In the genomic region with DNA sequence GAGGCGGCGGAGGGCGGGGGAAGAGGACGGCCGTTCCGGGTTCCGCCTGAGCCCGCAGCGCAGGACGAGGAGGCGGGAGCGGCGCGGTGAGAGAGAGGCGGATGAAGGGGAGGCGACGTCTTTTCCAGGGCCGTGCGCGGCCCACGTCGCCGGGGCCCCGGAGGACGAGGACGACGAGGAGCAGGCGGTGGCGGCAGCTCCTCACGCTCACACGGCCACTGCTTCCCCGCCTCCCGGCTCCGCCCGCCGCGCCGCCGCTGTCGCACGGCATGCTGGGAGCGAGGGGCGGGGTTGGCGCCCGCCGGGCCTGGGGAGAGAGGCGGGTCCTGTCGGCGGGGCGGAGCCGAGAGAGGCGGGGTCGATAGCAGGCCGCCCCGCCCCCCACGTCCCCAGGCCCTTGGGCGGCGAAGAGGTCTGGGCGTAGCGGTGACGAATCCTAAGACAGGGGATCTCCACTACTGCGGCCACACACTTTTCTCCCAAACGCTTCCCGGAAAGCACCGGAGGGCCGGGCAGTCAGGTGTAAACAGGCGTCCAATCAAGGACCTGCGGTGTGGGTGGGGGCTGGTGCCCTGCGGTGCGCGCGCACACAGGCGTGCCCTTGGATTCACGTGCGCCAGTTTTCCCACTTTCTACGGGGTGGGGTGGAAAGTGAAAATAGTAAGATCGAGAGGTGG, we compare ENCODE assay signal across 8 cellular contexts. TPM values are rescaled to one million over a fixed set of nuclear protein-coding genes. Genes with fewer than 3 reads are reported as not detected.
A peak's percentile ranks its signal among the peaks of the same experiment; 100 is the strongest.
DNase-seq lines count a peak whose midpoint lies in the region; ATAC-seq and TF ChIP-seq lines count a peak whose summit lies in the region.
"Not testable (repeated sequence)": the region's sequence is repeated elsewhere in the genome, so short reads cannot be mapped to it uniquely, and the experiment has no call there.

A gene (minus strand): TSS at position 220 of the 677 bp plus-strand sequence. CDS start 367 bp downstream, outside the sequence.

- peaks cover 32% of the 10 kb centered on the region for H4K20me1 ChIP-seq in hepatocyte (ENCODE audit: insufficient read depth, poor library complexity, severe bottlenecking)

- under 1% methylated on average over 12 of the region's 77 CpGs for WGBS in hepatocyte (ENCODE audit: low lambda C conversion rate, missing lambda C conversion rate)
- WGBS in aorta, 2 donors, result 0% methylated on average over 57 to 77 of the region's 77 CpGs

- H3K4me3 ChIP-seq in hepatocyte (peak within 1 kb of the TSS; percentile 93), aorta (ENCODE audit: low read length in 2 of 2) (peak within 1 kb of the TSS; percentile 79 to 91)

- TF ChIP-seq CTCF in hepatocyte (IDR thresholded peaks at IDR 0.05; ENCODE audit: poor library complexity), result not testable (repeated sequence)

- H3K9me2 ChIP-seq in hepatocyte (replicated peaks; ENCODE audit: insufficient read depth), result not testable (repeated sequence)

- H3K27ac ChIP-seq in hepatocyte, result peak within 1 kb of the TSS; percentile 97
- peak within 1 kb of the TSS; percentile 68 to 87 for H3K27ac ChIP-seq in aorta (ENCODE audit: low read depth in 1 of 2, low read length in 2 of 2)

- peaks cover 40% of the 10 kb centered on the region for H3K79me2 ChIP-seq in hepatocyte

- ATAC-seq in GM18517 (IDR thresholded peaks at IDR 0.05; ENCODE audit: unreplicated experiment) (peak; percentile 88), HG03039 (IDR thresholded peaks at IDR 0.05; ENCODE audit: unreplicated experiment) (peak; percentile 83), aorta (ENCODE audit: low FRiP score) (peak; percentile 100)

- not testable (repeated sequence) for H3K27me3 ChIP-seq in hepatocyte; aorta (ENCODE audit: control insufficient read depth in 1 of 2, insufficient read depth in 2 of 2, low read length in 1 of 2)

- intact Hi-C loops in aorta (cut with DNase I), result not testable (repeated sequence)

- not testable (repeated sequence) for H3K36me3 ChIP-seq in hepatocyte (replicated peaks; ENCODE audit: insufficient read depth, low read depth); aorta (ENCODE audit: control insufficient read depth in 1 of 2, insufficient read depth in 2 of 2, low read length in 1 of 2)

- not testable (repeated sequence) for H3K4me1 ChIP-seq in hepatocyte (ENCODE audit: insufficient read depth); aorta (ENCODE audit: control insufficient read depth in 1 of 2, insufficient read depth in 2 of 2, low read length in 2 of 2)

- not testable (repeated sequence) for H3K9me3 ChIP-seq in hepatocyte (ENCODE audit: low read depth); aorta (ENCODE audit: control insufficient read depth, low read length)

- peak; percentile 94 to 95 for DNase-seq in NCI-H2081 (lab: John Stamatoyannopoulos, UW)
- DNase-seq in T1000 (lab: John Stamatoyannopoulos, UW), result peak; percentile 95
- peak; percentile 98 for DNase-seq in astrocyte of the hippocampus (ENCODE audit: low read depth, low spot score)
- peak; percentile 98 for DNase-seq in hepatocyte (ENCODE audit: low spot score)
- peak; percentile 97 for DNase-seq in renal cortical epithelial cell (ENCODE audit: low read depth)
- DNase-seq in aorta, result peak; percentile 94 to 97

- H3K4me2 ChIP-seq in hepatocyte, result peak within 1 kb of the TSS; percentile 87

- H2AFZ ChIP-seq in hepatocyte, result peak within 1 kb of the TSS; percentile 96

RNA-seq across cellular contexts. Expression of the gene that starts here (rescaled TPM):
- total RNA-seq in hepatocyte, result 57.0 and 59.8 TPM in 2 replicates
- 9.9 and 13.9 TPM in 2 replicates for polyA plus RNA-seq in hepatocyte
- total RNA-seq in renal cortical epithelial cell, result 60.3 and 135 TPM in 2 replicates
- 100 to 1,000 TPM in 1 of 2 donors, 10 to 100 TPM in 1; 98.6 to 123 TPM for total RNA-seq in aorta
- 10 to 100 TPM in 1 of 2 donors, 1 to 10 TPM in 1; 4.6 to 16.0 TPM for polyA plus RNA-seq in aorta

Comparison
In these comparisons a context has a peak if more than half of its experiments do, and no peak if none do; other contexts are left out.
1. Peak in every context shown above with its lines: DNase-seq, ATAC-seq, H3K4me3 ChIP-seq and H3K27ac ChIP-seq.